8 cellular contexts compared by ENCODE assay signal in genomic region chr6:122789862-122790739, GRCh38.
A peak's percentile ranks its signal among the peaks of the same experiment; 100 is the strongest.
DNase-seq lines count a peak whose midpoint lies in the region; ATAC-seq, FAIRE-seq and TF ChIP-seq lines count a peak whose summit lies in the region.

No MANE protein-coding gene starts in this region.

- H3K4me3 ChIP-seq in OCI-LY3 (ENCODE audit: low read length): peak overlapping the region; percentile 97

- H4K20me1 ChIP-seq in OCI-LY3 (ENCODE audit: insufficient read depth, low read length): no peaks in the 10 kb centered on the region

- H3K4me1 ChIP-seq in OCI-LY3 (ENCODE audit: low read length): peaks cover 8% of the 10 kb centered on the region; the same call in 1 of the 2 replicates

- H3K27me3 ChIP-seq in OCI-LY3 (ENCODE audit: low read depth, low read length): peaks cover 11% of the 10 kb centered on the region

- H3K9me3 ChIP-seq in OCI-LY3 (ENCODE audit: insufficient read depth, low read length): no peaks in the 10 kb centered on the region

- no peaks in the 10 kb centered on the region for H3K36me3 ChIP-seq in OCI-LY3 (replicated peaks; ENCODE audit: low read depth, low read length)

- DNase-seq in DMS153 (lab: John Stamatoyannopoulos, UW) (peak; percentile 38), T47D (ENCODE audit: low read depth in 1 of 2, low spot score in 1 of 2) (peak; percentile 31 to 64), kidney tubule cell (ENCODE audit: low spot score) (peak; percentile 42), HTR-8/SVneo (ENCODE audit: insufficient read length, low spot score) (no peak)
- peak; percentile 1 for DNase-seq in stimulated activated CD8-positive, alpha-beta memory T cell treated with anti-CD3 and anti-CD28 coated beads, Interleukin-4, amount 100 ng/mL, for 24 hours (ENCODE audit: low read depth)

- TF ChIP-seq CTCF in OCI-LY3 (IDR thresholded peaks at IDR 0.05; ENCODE audit: low read depth, low read length): no peak

- H2AFZ ChIP-seq in OCI-LY3 (ENCODE audit: low read depth, low read length): peak overlapping the region; percentile 79

- peak overlapping the region; percentile 73 for H3K9ac ChIP-seq in OCI-LY3 (ENCODE audit: low read length)

- peak overlapping the region; percentile 83 for H3K4me2 ChIP-seq in OCI-LY3 (ENCODE audit: low read length)

- H3K27ac ChIP-seq in OCI-LY3 (ENCODE audit: low read length): no peak overlapping the region

- ATAC-seq in GM19328 (IDR thresholded peaks at IDR 0.05; ENCODE audit: unreplicated experiment) (peak; percentile 42), HG03280 (IDR thresholded peaks at IDR 0.05; ENCODE audit: unreplicated experiment) (peak; percentile 53)

- H3K79me2 ChIP-seq in OCI-LY3 (ENCODE audit: low read length): no peaks in the 10 kb centered on the region

- in situ Hi-C loops in T47D (cut with HindIII; ENCODE audit: low pct_unique_long_range_greater_than_20kb, low sequenced_read_pairs): no loop called here

- FAIRE-seq in HTR-8/SVneo (lab: Jason Lieb, UNC): no peak
